Comparison of ENCODE assay signal across 19 cellular contexts in genomic region chr16:81547919-81548216, GRCh38.
"Had no signal": no experiment of that assay in that cellular context is flagged by ENCODE, and none has a peak within 500 bp of the region (broad histone marks: within the 10 kb centered on the region; RNA-seq: fewer than 3 reads in every experiment).

No MANE protein-coding gene starts in this region.

- H3K27me3 ChIP-seq: colonic mucosa, foreskin keratinocyte, heart left ventricle, right atrium auricular region, suprapubic skin, thyroid gland, upper lobe of left lung, uterus had no signal

- H3K4me3 ChIP-seq: colonic mucosa, heart left ventricle, right atrium auricular region, smooth muscle cell, suprapubic skin, thyroid gland, upper lobe of left lung, uterus had no signal

- H3K27me3 Mint-ChIP-seq: naive thymus-derived CD4-positive, alpha-beta T cell had no signal

- DNase-seq: colonic mucosa; effector CD4-positive, alpha-beta T cell; endodermal cell; erythroblast; foreskin keratinocyte; heart left ventricle; hippocampal formation; mesendoderm; naive thymus-derived CD4-positive, alpha-beta T cell; nephron progenitor cell; stimulated activated CD4-positive, alpha-beta T cell treated with anti-CD3 and anti-CD28 coated beads, Interleukin-2, amount 100 ng/mL, for 48 hours; stimulated activated naive CD4-positive, alpha-beta T cell treated with Interleukin-2 at 50 U/mL for 16 hours; thyroid gland; upper lobe of left lung; uterus had no signal

- FAIRE-seq: endothelial cell of umbilical vein had no signal

- H3K4me3 Mint-ChIP-seq: endodermal cell; naive thymus-derived CD4-positive, alpha-beta T cell; nephron progenitor cell had no signal

- H3K36me3 ChIP-seq: colonic mucosa, heart left ventricle, right atrium auricular region, suprapubic skin, thyroid gland, upper lobe of left lung, uterus had no signal

- H3K9me3 ChIP-seq: colonic mucosa, heart left ventricle, right atrium auricular region, suprapubic skin, thyroid gland, upper lobe of left lung, uterus had no signal

- H3K27ac ChIP-seq: foreskin keratinocyte, heart left ventricle, right atrium auricular region, suprapubic skin, thyroid gland, upper lobe of left lung, uterus had no signal

- ATAC-seq: foreskin keratinocyte; heart left ventricle; naive thymus-derived CD4-positive, alpha-beta T cell had no signal

- H3K4me1 ChIP-seq: uterus had no signal

- H3K9me3 Mint-ChIP-seq: endodermal cell, nephron progenitor cell had no signal

- H3K4me2 ChIP-seq: smooth muscle cell had no signal

- H3K27ac Mint-ChIP-seq: endodermal cell; naive thymus-derived CD4-positive, alpha-beta T cell; nephron progenitor cell had no signal
